In the genomic region with DNA sequence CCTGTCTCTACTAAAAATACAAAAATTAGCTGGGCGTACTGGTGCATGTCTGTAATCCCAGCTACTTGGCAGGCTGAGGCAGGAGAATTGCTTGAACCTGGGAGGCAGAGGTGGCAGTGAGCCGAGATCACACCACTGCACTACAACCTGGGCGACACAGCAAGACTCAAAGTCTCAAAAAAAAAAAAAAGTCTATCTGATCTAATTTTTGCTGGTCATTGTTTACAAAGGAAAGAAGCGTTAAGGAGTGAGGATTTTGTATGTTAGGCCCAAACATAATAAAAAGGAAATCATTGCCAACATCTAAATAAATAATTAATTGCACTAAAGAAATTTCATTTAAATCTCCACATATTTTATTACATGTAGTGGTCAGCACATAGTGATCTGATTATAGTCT, we compare ENCODE assay signal across 1 cellular context.
TF ChIP-seq lines count a peak whose summit lies in the region.

No MANE protein-coding gene starts in this region.

TF ChIP-seq in K562, 482 proteins besides CTCF, POLR2A, EP300 and RAD21 (continued from another document):
- TF ChIP-seq, protein P1, sequence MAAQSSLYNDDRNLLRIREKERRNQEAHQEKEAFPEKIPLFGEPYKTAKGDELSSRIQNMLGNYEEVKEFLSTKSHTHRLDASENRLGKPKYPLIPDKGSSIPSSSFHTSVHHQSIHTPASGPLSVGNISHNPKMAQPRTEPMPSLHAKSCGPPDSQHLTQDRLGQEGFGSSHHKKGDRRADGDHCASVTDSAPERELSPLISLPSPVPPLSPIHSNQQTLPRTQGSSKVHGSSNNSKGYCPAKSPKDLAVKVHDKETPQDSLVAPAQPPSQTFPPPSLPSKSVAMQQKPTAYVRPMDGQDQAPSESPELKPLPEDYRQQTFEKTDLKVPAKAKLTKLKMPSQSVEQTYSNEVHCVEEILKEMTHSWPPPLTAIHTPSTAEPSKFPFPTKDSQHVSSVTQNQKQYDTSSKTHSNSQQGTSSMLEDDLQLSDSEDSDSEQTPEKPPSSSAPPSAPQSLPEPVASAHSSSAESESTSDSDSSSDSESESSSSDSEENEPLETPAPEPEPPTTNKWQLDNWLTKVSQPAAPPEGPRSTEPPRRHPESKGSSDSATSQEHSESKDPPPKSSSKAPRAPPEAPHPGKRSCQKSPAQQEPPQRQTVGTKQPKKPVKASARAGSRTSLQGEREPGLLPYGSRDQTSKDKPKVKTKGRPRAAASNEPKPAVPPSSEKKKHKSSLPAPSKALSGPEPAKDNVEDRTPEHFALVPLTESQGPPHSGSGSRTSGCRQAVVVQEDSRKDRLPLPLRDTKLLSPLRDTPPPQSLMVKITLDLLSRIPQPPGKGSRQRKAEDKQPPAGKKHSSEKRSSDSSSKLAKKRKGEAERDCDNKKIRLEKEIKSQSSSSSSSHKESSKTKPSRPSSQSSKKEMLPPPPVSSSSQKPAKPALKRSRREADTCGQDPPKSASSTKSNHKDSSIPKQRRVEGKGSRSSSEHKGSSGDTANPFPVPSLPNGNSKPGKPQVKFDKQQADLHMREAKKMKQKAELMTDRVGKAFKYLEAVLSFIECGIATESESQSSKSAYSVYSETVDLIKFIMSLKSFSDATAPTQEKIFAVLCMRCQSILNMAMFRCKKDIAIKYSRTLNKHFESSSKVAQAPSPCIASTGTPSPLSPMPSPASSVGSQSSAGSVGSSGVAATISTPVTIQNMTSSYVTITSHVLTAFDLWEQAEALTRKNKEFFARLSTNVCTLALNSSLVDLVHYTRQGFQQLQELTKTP (IDR thresholded peaks at IDR 0.05; ENCODE audit: low read depth in 1 of 2, partially characterized antibody in 2 of 2) = no peak
- TF ChIP-seq FOXJ2 (tag; IDR thresholded peaks at IDR 0.05) (peak; percentile 86), KLF6 (CRISPR knock-in tag; IDR thresholded peaks at IDR 0.05; ENCODE audit: borderline replicate concordance) (no peak), HDAC8 (tag; IDR thresholded peaks at IDR 0.05) (no peak), FOXK2 (conservative IDR thresholded peaks at IDR 0.05 in 1 of 2, IDR thresholded peaks at IDR 0.05 in 1 of 2; ENCODE audit: low read depth in 2 of 2) (peak; percentile 73 to 81), TFAM (CRISPR knock-in tag; conservative IDR thresholded peaks at IDR 0.05) (no peak), FOXA3 (CRISPR knock-in tag; conservative IDR thresholded peaks at IDR 0.05 in 1 of 2, IDR thresholded peaks at IDR 0.05 in 1 of 2) (peak in 1 of 2 experiments; percentile 42; a peak in 2 of 4 replicates)
